ENCODE assay signal across 8 cellular contexts in genomic region chr5:150409638-150410523, GRCh38. TPM values are rescaled to one million over a fixed set of nuclear protein-coding genes. Genes with fewer than 3 reads are reported as not detected.
A peak's percentile ranks its signal among the peaks of the same experiment; 100 is the strongest.
DNase-seq lines count a peak whose midpoint lies in the region; ATAC-seq and TF ChIP-seq lines count a peak whose summit lies in the region.

No MANE protein-coding gene starts in this region.

- intact Hi-C loops in activated B cell treated with CpG ODN at 0.5 μM for 24 hours (cut with micrococcal nuclease) = loop anchor here (1.0 to 5.0 kb wide), 6 partner anchors 9 to 802 kb away; partner anchors contain the start of genes ANXA6, RPS14 and TCOF1
- intact Hi-C loops in lower leg skin (cut with DNase I; ENCODE audit: low total_unique reads) = no loop called here

- DNase-seq in AG20443 (ENCODE audit: low spot score) (peak; percentile 97), NCI-H345 (lab: John Stamatoyannopoulos, UW) (peak; percentile 90), activated B cell treated with CpG ODN at 0.5 μM for 24 hours (no peak), lower leg skin (ENCODE audit: low spot score in 2 of 2) (peak; percentile 84 to 91)
- peak; percentile 27 for DNase-seq in effector CD8-positive, alpha-beta T cell (lab: John Stamatoyannopoulos, UW)

- peaks cover 65% of the 10 kb centered on the region for H3K4me1 Mint-ChIP-seq in activated B cell treated with CpG ODN at 0.5 μM for 24 hours
- H3K4me1 Mint-ChIP-seq in stimulated activated memory B cell treated with anti-CD40 and anti-IgM and Interleukin-4, amounts not matched to agents 10 μg/mL and 1 μg/mL and 100 μg/mL, for 72 hours = peaks cover 61% of the 10 kb centered on the region

- no peak for TF ChIP-seq POLR2A in lower leg skin (IDR thresholded peaks at IDR 0.05)

- 10% methylated on average over 15 of the region's 15 CpGs for WGBS in lower leg skin, 2 donors

- peaks cover 75% of the 10 kb centered on the region for H3K36me3 Mint-ChIP-seq in activated B cell treated with CpG ODN at 0.5 μM for 24 hours (ENCODE audit: low read depth)
- peaks cover 77% of the 10 kb centered on the region for H3K36me3 Mint-ChIP-seq in stimulated activated memory B cell treated with anti-CD40 and anti-IgM and Interleukin-4, amounts not matched to agents 10 μg/mL and 1 μg/mL and 100 μg/mL, for 72 hours

- POLR2A ChIA-PET in activated B cell treated with CpG ODN at 0.5 μM for 24 hours (lab: Charles Lee) = interaction anchor here (0.7 to 43.9 kb wide), 15 partner anchors 1 to 804 kb away, joined by 3 to 2478 read pairs (median 6); partner anchors contain the start of genes CD74, HMGXB3, RBM22 and RPS14

- CTCF ChIA-PET in activated B cell treated with CpG ODN at 0.5 μM for 24 hours (lab: Charles Lee) = interaction anchor here (1.4 to 4.7 kb wide), 4 partner anchors 9 to 40 kb away, joined by 3 to 43 read pairs (median 15); partner anchors contain the start of gene RPS14

- H3K4me3 Mint-ChIP-seq in activated B cell treated with CpG ODN at 0.5 μM for 24 hours = peak overlapping the region; percentile 98
- peak overlapping the region; percentile 90 for H3K4me3 Mint-ChIP-seq in stimulated activated memory B cell treated with anti-CD40 and anti-IgM and Interleukin-4, amounts not matched to agents 10 μg/mL and 1 μg/mL and 100 μg/mL, for 72 hours

- H3K4me3 ChIP-seq in lower leg skin (ENCODE audit: low read depth, poor library complexity, severe bottlenecking) = no peak overlapping the region

- ATAC-seq in GM18868 (IDR thresholded peaks at IDR 0.05; ENCODE audit: unreplicated experiment) (peak; percentile 32), HG03280 (IDR thresholded peaks at IDR 0.05; ENCODE audit: unreplicated experiment) (peak; percentile 36), activated B cell treated with CpG ODN at 0.5 μM for 24 hours (ENCODE audit: low read depth) (no peak)
- ATAC-seq in stimulated activated memory B cell treated with anti-CD40 and anti-IgM and Interleukin-4, amounts not matched to agents 10 μg/mL and 1 μg/mL and 100 μg/mL, for 72 hours = peak; percentile 29

- H3K27me3 Mint-ChIP-seq in activated B cell treated with CpG ODN at 0.5 μM for 24 hours = peaks cover 2% of the 10 kb centered on the region
- H3K27me3 Mint-ChIP-seq in stimulated activated memory B cell treated with anti-CD40 and anti-IgM and Interleukin-4, amounts not matched to agents 10 μg/mL and 1 μg/mL and 100 μg/mL, for 72 hours = peaks cover 6% of the 10 kb centered on the region

- H3K27ac Mint-ChIP-seq in activated B cell treated with CpG ODN at 0.5 μM for 24 hours = peak overlapping the region; percentile 100
- peak overlapping the region; percentile 100 for H3K27ac Mint-ChIP-seq in stimulated activated memory B cell treated with anti-CD40 and anti-IgM and Interleukin-4, amounts not matched to agents 10 μg/mL and 1 μg/mL and 100 μg/mL, for 72 hours

- H3K9me3 Mint-ChIP-seq in activated B cell treated with CpG ODN at 0.5 μM for 24 hours = no peaks in the 10 kb centered on the region
- no peaks in the 10 kb centered on the region for H3K9me3 Mint-ChIP-seq in stimulated activated memory B cell treated with anti-CD40 and anti-IgM and Interleukin-4, amounts not matched to agents 10 μg/mL and 1 μg/mL and 100 μg/mL, for 72 hours

- TF ChIP-seq CTCF in activated B cell treated with CpG ODN at 0.5 μM for 24 hours (IDR thresholded peaks at IDR 0.05) (no peak), lower leg skin (IDR thresholded peaks at IDR 0.05) (no peak)

RNA-seq across cellular contexts. Expression of gene CD74, which starts 2.8 kb away (rescaled TPM):
- total RNA-seq in activated B cell treated with CpG ODN at 0.5 μM for 24 hours (5,323 and 5,628 TPM in 2 replicates), lower leg skin (100 to 1,000 TPM; 500 to 762 (median 613) TPM)

RNA-seq across cellular contexts. Expression of gene RPS14, which starts 39.7 kb away (rescaled TPM):
- total RNA-seq in activated B cell treated with CpG ODN at 0.5 μM for 24 hours (4,086 and 4,865 TPM in 2 replicates), lower leg skin (1,000 to 10,000 TPM; 2,497 to 4,490 (median 3,854) TPM)

RNA-seq across cellular contexts. Expression of gene TCOF1, which starts 52.4 kb away (rescaled TPM):
- total RNA-seq in activated B cell treated with CpG ODN at 0.5 μM for 24 hours = 74.7 and 76.1 TPM in 2 replicates
- 10 to 100 TPM; 30.6 to 35.0 (median 32.2) TPM for total RNA-seq in lower leg skin
